16 cellular contexts compared by ENCODE assay signal in the genomic region with DNA sequence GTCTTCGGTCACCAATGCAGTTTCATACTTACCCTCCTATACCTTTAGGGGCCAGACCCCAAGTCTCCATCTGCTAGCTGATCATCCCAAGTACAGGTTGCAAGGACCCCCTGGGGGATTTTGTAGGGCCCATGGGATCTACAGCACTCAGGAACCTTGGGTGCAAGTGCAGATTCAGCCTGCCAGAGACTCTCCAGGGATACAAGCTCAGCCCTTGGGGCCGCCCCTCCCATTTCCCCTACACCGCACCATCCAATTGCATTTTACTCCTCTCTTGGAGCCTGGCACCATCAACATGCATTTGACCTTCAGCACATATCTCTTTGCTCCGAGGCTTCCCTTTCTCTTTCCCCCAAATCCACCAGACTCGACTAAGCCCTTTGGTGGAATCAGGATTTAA.
A peak's percentile ranks its signal among the peaks of the same experiment; 100 is the strongest.
DNase-seq lines count a peak whose midpoint lies in the region; ATAC-seq and TF ChIP-seq lines count a peak whose summit lies in the region.
"Had no signal": no experiment of that assay in that cellular context is flagged by ENCODE, and none has a peak within 500 bp of the region (broad histone marks: within the 10 kb centered on the region; RNA-seq: fewer than 3 reads in every experiment).

No MANE protein-coding gene starts in this region.

- H3K4me1 ChIP-seq in endodermal cell (ENCODE audit: control insufficient read depth, insufficient read depth, low read length) (no peaks in the 10 kb centered on the region), neuronal stem cell (ENCODE audit: control insufficient read depth in 2 of 2, insufficient read depth in 1 of 2, low read depth in 1 of 2, low read length in 2 of 2) (no peaks in the 10 kb centered on the region)

- peaks cover 35% of the 10 kb centered on the region for H3K27me3 Mint-ChIP-seq in endodermal cell (ENCODE audit: insufficient read depth)

- H3K23ac ChIP-seq in neuronal stem cell (ENCODE audit: low read depth, low read length, poor library complexity): no peak overlapping the region

- H2BK120ac ChIP-seq in neuronal stem cell (ENCODE audit: low read depth, low read length): no peak overlapping the region

- no peak for ATAC-seq in Right ventricle myocardium superior (ENCODE audit: poor library complexity)
- ATAC-seq in GM21723 (IDR thresholded peaks at IDR 0.05; ENCODE audit: unreplicated experiment): no peak

- H4K91ac ChIP-seq in neuronal stem cell (ENCODE audit: low read depth, low read length, poor library complexity): no peak overlapping the region

- no peak overlapping the region for H3K27ac Mint-ChIP-seq in endodermal cell
- H3K27ac Mint-ChIP-seq: CD4-positive, alpha-beta memory T cell had no signal

- no peak overlapping the region for H3K4me3 Mint-ChIP-seq in endodermal cell
- H3K4me3 Mint-ChIP-seq: CD4-positive, alpha-beta memory T cell had no signal

- H3K9me3 Mint-ChIP-seq in endodermal cell: no peaks in the 10 kb centered on the region

- no peaks in the 10 kb centered on the region for H3K36me3 Mint-ChIP-seq in endodermal cell (ENCODE audit: low read depth)

- no peaks in the 10 kb centered on the region for H3K9me3 ChIP-seq in endodermal cell (ENCODE audit: control insufficient read depth, low read length)
- H3K9me3 ChIP-seq in neuronal stem cell (replicated peaks in 1 of 2; ENCODE audit: control insufficient read depth in 2 of 2, insufficient read depth in 1 of 2, low read depth in 1 of 2, low read length in 2 of 2): no peaks in the 10 kb centered on the region

- no peak overlapping the region for H3K14ac ChIP-seq in neuronal stem cell (ENCODE audit: low read length)

- no peak overlapping the region for H2AK5ac ChIP-seq in neuronal stem cell (ENCODE audit: low read depth, low read length)

- WGBS in endodermal cell (ENCODE audit: insufficient coverage in 1 of 2, insufficient read length in 1 of 2), 2 experiments: 90 to 91% methylated on average over 3 to 5 of the region's 5 CpGs
- no CpG with 5 or more reads among the region's 5 CpGs for WGBS in neuronal stem cell (ENCODE audit: extremely low coverage in 2 of 2, insufficient read length in 2 of 2, insufficient replicate concordance in 1 of 2), 2 donors

- no peak overlapping the region for H4K8ac ChIP-seq in neuronal stem cell (ENCODE audit: low read depth, low read length)

- DNase-seq in cardiac septum (ENCODE audit: low spot score) (peak; percentile 47), Right ventricle myocardium superior (no peak), endodermal cell (peak; percentile 26), neuronal stem cell (ENCODE audit: low spot score) (no peak), midbrain (lab: John Stamatoyannopoulos, UW) (no peak)
- no peak for DNase-seq in activated CD8-positive, alpha-beta memory T cell treated with anti-CD3 and anti-CD28 coated beads, Interleukin-2, amount 50 U/mL, for 48 hours
- DNase-seq: C1 segment of cervical spinal cord; Calu3; CD4-positive, alpha-beta memory T cell; COR-L47; DMS53; DMS79 treated with DMSO at 0.1 percent for 48 hours; GF-D8; H7; HCEC 1CT had no signal

- no peaks in the 10 kb centered on the region for H3K79me1 ChIP-seq in neuronal stem cell (ENCODE audit: low read depth, low read length)

- H3K27me3 ChIP-seq in endodermal cell (ENCODE audit: control insufficient read depth, insufficient read depth, low read length, poor library complexity, severe bottlenecking) (peaks cover 49% of the 10 kb centered on the region), neuronal stem cell (ENCODE audit: control insufficient read depth in 3 of 3, insufficient read depth in 3 of 3, low read depth in 1 of 3, low read length in 3 of 3) (peaks cover 0 to 20% (median 2%) of the 10 kb centered on the region in 3 experiments)

- H2BK12ac ChIP-seq in neuronal stem cell (ENCODE audit: low read length): no peak overlapping the region

- no peak overlapping the region for H2BK15ac ChIP-seq in neuronal stem cell (ENCODE audit: low read length)

- intact Hi-C loops in cardiac septum (cut with DNase I): no loop called here
- intact Hi-C loops in Right ventricle myocardium superior (cut with DNase I): no loop called here

- no peak overlapping the region for H2BK5ac ChIP-seq in neuronal stem cell (ENCODE audit: low read length)

- H3K4me3 ChIP-seq in endodermal cell (ENCODE audit: low read length) (no peak overlapping the region), neuronal stem cell (ENCODE audit: low read length in 2 of 2) (no peak overlapping the region)

- H3K4me1 Mint-ChIP-seq in endodermal cell: peaks cover 15% of the 10 kb centered on the region

- H3K27ac ChIP-seq in endodermal cell (ENCODE audit: low read depth, low read length) (no peak overlapping the region), neuronal stem cell (replicated peaks; ENCODE audit: low read length) (no peak overlapping the region)

- H3K4ac ChIP-seq in neuronal stem cell (ENCODE audit: low read length): no peak overlapping the region

- H3K9ac ChIP-seq in endodermal cell (ENCODE audit: extremely low read depth, low read length, poor library complexity, severe bottlenecking) (no peak overlapping the region), neuronal stem cell (ENCODE audit: low read depth, low read length, poor library complexity) (no peak overlapping the region)

- H3K36me3 ChIP-seq in endodermal cell (ENCODE audit: control insufficient read depth, insufficient read depth, low read length) (no peaks in the 10 kb centered on the region), neuronal stem cell (replicated peaks in 1 of 2; ENCODE audit: control insufficient read depth in 2 of 2, insufficient read depth in 2 of 2, low read length in 2 of 2) (no peaks in the 10 kb centered on the region)

- peak overlapping the region; percentile 9 for H3K18ac ChIP-seq in neuronal stem cell (ENCODE audit: low read length)

- H2AFZ ChIP-seq in neuronal stem cell (ENCODE audit: low read length): no peak overlapping the region

- H3K4me2 ChIP-seq in neuronal stem cell (ENCODE audit: insufficient read depth, low read length, poor library complexity, severe bottlenecking): no peak overlapping the region

- TF ChIP-seq CTCF in endodermal cell (conservative IDR thresholded peaks at IDR 0.05): no peak

Comparison
In these comparisons a context has a peak if more than half of its experiments do, and no peak if none do; other contexts are left out.
1. DNase-seq: peak in cardiac septum (single experiment) and endodermal cell (single experiment); none in Right ventricle myocardium superior (single experiment), neuronal stem cell (single experiment), midbrain (single experiment) and activated CD8-positive, alpha-beta memory T cell treated with anti-CD3 and anti-CD28 coated beads, Interleukin-2, amount 50 U/mL, for 48 hours (single experiment).